1 cellular context compared by ENCODE assay signal in genomic region chr9:6759114-6759977, GRCh38.
A peak's percentile ranks its signal among the peaks of the same experiment; 100 is the strongest.
TF ChIP-seq lines count a peak whose summit lies in the region.

No MANE protein-coding gene starts in this region.

TF ChIP-seq in K562, 482 proteins besides CTCF, POLR2A, EP300 and RAD21 (continued from another document):
- TF ChIP-seq GMEB1 (CRISPR knock-in tag; IDR thresholded peaks at IDR 0.05) (no peak), ZBTB9 (CRISPR knock-in tag; IDR thresholded peaks at IDR 0.05) (no peak), AFF1 (IDR thresholded peaks at IDR 0.05; ENCODE audit: low read depth in 1 of 2, partially characterized antibody in 2 of 2) (no peak), NRF1 (conservative IDR thresholded peaks at IDR 0.05 in 1 of 2, IDR thresholded peaks at IDR 0.05 in 1 of 2) (peak in 1 of 2 experiments; percentile 26), HDAC1 (IDR thresholded peaks at IDR 0.05) (no peak), CC2D1A (IDR thresholded peaks at IDR 0.05) (no peak), TEAD4 (IDR thresholded peaks at IDR 0.05; ENCODE audit: low read length) (0 out of 2 replicates have a peak, but pooled peaks have one; percentile 31), TEAD4 (CRISPR knock-in tag; IDR thresholded peaks at IDR 0.05; ENCODE audit: borderline replicate concordance) (no peak), ARID3B (CRISPR knock-in tag; IDR thresholded peaks at IDR 0.05; ENCODE audit: borderline replicate concordance) (no peak), GATA2 (CRISPR knock-in tag; IDR thresholded peaks at IDR 0.05) (no peak), ATF4 (CRISPR knock-in tag; IDR thresholded peaks at IDR 0.05) (no peak), YY1 (IDR thresholded peaks at IDR 0.05; ENCODE audit: borderline replicate concordance in 1 of 3, control insufficient read depth in 1 of 3, extremely low read depth in 1 of 3, insufficient read depth in 3 of 3, insufficient read length in 1 of 3, insufficient replicate concordance in 2 of 3, low read depth in 1 of 3, low read length in 2 of 3) (peak in 1 of 3 experiments; percentile 12), ZBTB17 (CRISPR knock-in tag; IDR thresholded peaks at IDR 0.05) (no peak)
